ENCODE assay signal across 18 cellular contexts in the genomic region with DNA sequence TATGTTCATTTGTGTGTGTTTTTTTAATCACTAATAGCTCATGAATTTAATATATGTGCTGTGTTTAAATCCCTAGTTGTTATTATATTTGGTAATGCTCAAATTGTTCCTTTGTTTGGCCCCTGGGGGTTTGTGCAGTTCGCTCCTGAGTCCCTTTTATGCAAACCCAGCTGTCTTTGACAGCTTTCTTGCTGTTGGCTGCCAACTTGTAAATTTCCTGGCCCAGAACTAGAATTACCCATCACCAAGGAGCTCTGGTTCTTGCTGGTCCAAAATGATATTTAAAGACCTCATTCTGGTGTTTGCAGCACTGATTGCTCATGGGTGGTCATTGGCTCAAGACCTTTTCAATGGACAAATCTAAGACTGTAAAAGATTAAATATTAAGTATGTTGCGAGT. TPM values are rescaled to one million over a fixed set of nuclear protein-coding genes. Genes with fewer than 3 reads are reported as not detected.
"Had no signal": no experiment of that assay in that cellular context is flagged by ENCODE, and none has a peak within 500 bp of the region (broad histone marks: within the 10 kb centered on the region; RNA-seq: fewer than 3 reads in every experiment).

No MANE protein-coding gene starts in this region.

- H3K36me3 ChIP-seq: esophagus muscularis mucosa, gastroesophageal sphincter, right lobe of liver had no signal

- H3K4me1 ChIP-seq: esophagus muscularis mucosa, gastroesophageal sphincter, right lobe of liver had no signal

- H3K4me3 ChIP-seq: esophagus muscularis mucosa, gastroesophageal sphincter, right lobe of liver, smooth muscle cell had no signal

- DNase-seq: activated CD4-positive, alpha-beta T cell treated with anti-CD3 and anti-CD28 coated beads for 36 hours; activated CD4-positive, alpha-beta T cell treated with anti-CD3 and anti-CD28 coated beads, Interleukin-2, amount 50 U/mL, for 48 hours; activated gamma-delta T cell treated with Interleukin-2 at 50 U/mL for 16 hours; activated T-cell treated with anti-CD3 and anti-CD28 coated beads for 4 hours; dermis blood vessel endothelial cell; effector memory CD4-positive, alpha-beta T cell; immature natural killer cell; mesenchymal stem cell; naive thymus-derived CD8-positive, alpha-beta T cell; right lobe of liver; stimulated activated CD4-positive, alpha-beta T cell treated with anti-CD3 and anti-CD28 coated beads, Interleukin-4, amount 100 ng/mL, for 4 hours; stimulated activated naive B cell treated with anti-CD40 and anti-IgM and Interleukin-4, amounts not matched to agents 10 μg/mL and 1 μg/mL and 100 μg/mL, for 72 hours; T-helper 2 cell had no signal

- H3K9me3 ChIP-seq: esophagus muscularis mucosa, gastroesophageal sphincter, right lobe of liver had no signal

- ATAC-seq: activated CD4-positive, alpha-beta T cell treated with anti-CD3 and anti-CD28 coated beads for 36 hours; gastroesophageal sphincter; naive thymus-derived CD8-positive, alpha-beta T cell; right lobe of liver; stimulated activated naive B cell treated with anti-CD40 and anti-IgM and Interleukin-4, amounts not matched to agents 10 μg/mL and 1 μg/mL and 100 μg/mL, for 72 hours had no signal

- H3K27ac ChIP-seq: esophagus muscularis mucosa, gastroesophageal sphincter, right lobe of liver had no signal

- H3K27me3 ChIP-seq: right lobe of liver had no signal

RNA-seq across cellular contexts. Expression of a gene that starts 39.6 kb away (rescaled TPM):
- total RNA-seq: activated T-helper 1 cell treated with anti-CD3 and anti-CD28 coated beads, Interleukin-12 subunit alpha, Interleukin-12 subunit beta, Interleukin-2, Interleukin-4 antibody, amounts not matched to agents 30 ng/mL and 10 ng/mL and 1 ng/mL, durations not matched to agents 14 hours and 24 hours and 36 hours; endothelial cell of umbilical vein; naive thymus-derived CD8-positive, alpha-beta T cell had no signal
